Comparison of ENCODE assay signal across 8 cellular contexts in the genomic region with DNA sequence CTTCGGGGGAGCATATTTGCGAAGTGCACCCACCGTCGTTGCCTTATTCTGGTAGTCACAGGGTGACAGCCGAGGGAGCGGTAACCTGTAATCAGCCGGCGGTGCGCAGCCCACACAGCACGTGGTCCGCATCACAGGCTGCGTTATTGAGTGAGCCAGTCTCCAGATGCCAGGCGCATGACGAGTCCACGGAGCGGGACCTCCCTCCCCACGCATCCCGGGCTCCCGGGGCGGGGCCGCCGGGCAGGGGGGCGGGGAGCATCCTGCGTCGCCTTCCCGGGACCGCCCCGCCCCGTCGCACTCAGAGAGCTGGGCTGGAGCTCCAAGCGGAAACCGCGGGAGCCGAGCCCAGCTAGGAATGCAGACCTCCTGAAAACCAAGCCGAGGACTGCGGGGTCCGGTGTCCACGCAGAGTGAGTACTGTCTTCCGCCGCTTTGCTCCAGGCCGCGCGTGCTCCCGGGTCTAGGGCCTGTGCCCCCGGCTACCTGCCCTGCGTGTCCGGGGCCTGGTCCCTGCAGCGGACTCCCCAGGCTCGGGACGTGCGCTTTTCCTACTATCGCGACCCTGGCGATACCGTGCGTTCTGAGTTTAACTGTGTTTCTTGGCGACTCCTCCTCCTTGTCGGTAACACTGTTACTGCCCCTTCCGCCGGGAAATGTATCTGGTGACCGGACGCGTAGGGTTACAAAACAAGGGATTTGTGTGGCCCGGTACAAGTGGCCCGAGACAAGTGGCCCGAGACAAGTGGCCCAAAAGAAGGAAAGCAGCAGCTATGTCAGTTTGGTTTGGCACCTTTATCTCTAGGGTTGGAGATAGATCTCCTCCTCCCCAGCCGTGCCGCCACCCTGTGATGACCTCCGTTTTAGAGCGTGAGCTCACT. TPM values are rescaled to one million over a fixed set of nuclear protein-coding genes. Genes with fewer than 3 reads are reported as not detected.
DNase-seq lines count a peak whose midpoint lies in the region; ATAC-seq lines count a peak whose summit lies in the region.

No MANE protein-coding gene starts in this region.

- ATAC-seq in HG03039 (IDR thresholded peaks at IDR 0.05; ENCODE audit: unreplicated experiment) = peak; percentile 68

- DNase-seq in SIG-M5 treated with dmso at 0.1 percent for 504 hours (lab: John Stamatoyannopoulos, UW; ENCODE audit: unreplicated experiment) (peak; percentile 32), SIG-M5 (lab: John Stamatoyannopoulos, UW) (no peak), NCI-H510A (lab: John Stamatoyannopoulos, UW) (peak; percentile 49), lung microvascular endothelial cell (ENCODE audit: low read depth in 2 of 2) (peak; percentile 92 to 94)
- DNase-seq in activated CD8-positive, alpha-beta memory T cell treated with anti-CD3 and anti-CD28 coated beads for 4 hours (ENCODE audit: low read depth in 2 of 2) = peak; percentile 62 to 72
- DNase-seq in effector CD4-positive, alpha-beta T cell = peak; percentile 82
- peak; percentile 25 to 61 (median 33) for DNase-seq in stimulated activated CD4-positive, alpha-beta T cell treated with anti-CD3 and anti-CD28 coated beads, TNF-alpha, amount 100 ng/mL, for 1 hour (ENCODE audit: low read depth in 3 of 3, low spot score in 1 of 3)

RNA-seq across cellular contexts. Expression of a gene that starts 40.6 kb away (rescaled TPM):
- total RNA-seq in lung microvascular endothelial cell = 72.2 and 78.7 TPM in 2 replicates
